8 cellular contexts compared by ENCODE assay signal in the genomic region with DNA sequence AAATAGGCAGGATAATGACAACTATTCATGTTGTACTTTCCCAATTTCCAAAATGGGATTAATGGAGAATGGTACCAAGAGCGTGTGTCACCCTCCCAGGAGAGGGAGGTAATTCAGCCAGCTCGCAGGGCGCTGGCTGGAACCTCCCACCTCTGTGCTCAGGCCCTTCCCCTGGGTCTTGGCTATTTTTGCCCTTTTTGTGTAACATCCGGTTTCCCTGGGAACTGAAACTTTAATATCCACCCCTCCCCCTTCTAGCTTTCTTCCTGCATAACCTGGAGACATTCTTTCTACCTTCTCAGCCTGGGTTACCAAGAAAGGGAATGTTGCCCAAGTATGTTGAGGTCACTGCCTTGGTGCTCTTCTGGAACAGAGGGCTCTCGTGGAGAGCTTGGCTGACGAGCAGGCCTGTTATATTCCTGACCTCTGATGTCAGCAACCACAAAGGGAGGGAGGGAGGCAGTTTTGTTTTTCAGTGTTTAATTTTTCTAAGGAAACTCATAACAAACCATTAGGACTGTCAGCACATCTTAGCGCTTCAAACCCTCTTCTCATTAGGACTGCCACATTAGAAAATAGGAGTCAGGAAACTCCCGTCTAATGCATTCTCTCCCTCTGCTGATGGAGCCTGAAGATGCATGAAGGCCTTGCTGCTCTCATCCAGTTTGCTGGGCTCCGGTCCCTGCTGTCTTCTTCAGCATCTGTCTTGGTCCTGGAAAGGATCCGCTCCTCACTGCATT. TPM values are rescaled to one million over a fixed set of nuclear protein-coding genes. Genes with fewer than 3 reads are reported as not detected.
DNase-seq lines count a peak whose midpoint lies in the region; ATAC-seq and TF ChIP-seq lines count a peak whose summit lies in the region.

No MANE protein-coding gene starts in this region.

- H3K36me3 ChIP-seq in PC-3 (ENCODE audit: low read depth, low read length) (no peaks in the 10 kb centered on the region), esophagus muscularis mucosa (peaks cover 0 to 10% (median 0%) of the 10 kb centered on the region in 4 donors)

- in situ Hi-C loops in GM13977 (cut with MboI; ENCODE audit: low pct_unique_long_range_greater_than_20kb, low sequenced_read_pairs, unreplicated experiment), result no loop called here

- no peak overlapping the region for H3K9ac ChIP-seq in PC-3 (ENCODE audit: low read length)

- no TSS peak for BruUV-seq in PC-3 (replicated peaks; lab: Mats Ljungman, UMichigan)

- TF ChIP-seq CTCF in GM13977 (IDR thresholded peaks at IDR 0.05; ENCODE audit: extremely low read depth, insufficient read depth, missing control alignments), result no peak
- TF ChIP-seq CTCF in PC-3 (conservative IDR thresholded peaks at IDR 0.05; ENCODE audit: low read depth, low read length), result no peak
- TF ChIP-seq CTCF in esophagus muscularis mucosa (IDR thresholded peaks at IDR 0.05), result peak; percentile 17 to 33 (median 30)
- no peak for TF ChIP-seq CTCF in omental fat pad (IDR thresholded peaks at IDR 0.05)
- no peak for TF ChIP-seq CTCF in endothelial cell (IDR thresholded peaks at IDR 0.05; ENCODE audit: unreplicated experiment)

- intact Hi-C loops in PC-3 (cut with micrococcal nuclease), result no loop called here
- intact Hi-C loops in esophagus muscularis mucosa (cut with DNase I), result no loop called here

- 22% methylated on average over 9 of the region's 10 CpGs for WGBS in esophagus muscularis mucosa

- peak overlapping the region; percentile 5 for H3K4me2 ChIP-seq in PC-3 (ENCODE audit: low read length)

- peaks cover 38% of the 10 kb centered on the region for H3K4me1 ChIP-seq in PC-3 (ENCODE audit: insufficient read depth, low read length)
- peaks cover 66 to 75% (median 71%) of the 10 kb centered on the region in 4 donors for H3K4me1 ChIP-seq in esophagus muscularis mucosa

- H3K4me3 Mint-ChIP-seq in endothelial cell (ENCODE audit: unreplicated experiment), result no peak overlapping the region

- ATAC-seq in HG02763 (IDR thresholded peaks at IDR 0.05; ENCODE audit: unreplicated experiment) (peak; percentile 77), PC-3 (peak; percentile 36), omental fat pad (ENCODE audit: low FRiP score) (peak; percentile 92)

- peaks cover 4% of the 10 kb centered on the region for H3K27me3 Mint-ChIP-seq in endothelial cell (ENCODE audit: unreplicated experiment)

- no peak overlapping the region for H3K4me3 ChIP-seq in PC-3 (ENCODE audit: low read length)
- H3K4me3 ChIP-seq in esophagus muscularis mucosa, result peak overlapping the region in 1 of 4 donors; percentile 17

- no peaks in the 10 kb centered on the region for H3K9me3 ChIP-seq in PC-3 (ENCODE audit: low read length)
- no peaks in the 10 kb centered on the region for H3K9me3 ChIP-seq in esophagus muscularis mucosa

- no peaks in the 10 kb centered on the region for H3K79me2 ChIP-seq in PC-3 (ENCODE audit: low read length)

- H3F3A ChIP-seq in PC-3 (ENCODE audit: low read length, unreplicated experiment), result no peaks in the 10 kb centered on the region

- no peaks in the 10 kb centered on the region for H3K9me2 ChIP-seq in PC-3 (replicated peaks; ENCODE audit: low read length)

- H4K20me1 ChIP-seq in PC-3 (ENCODE audit: low read length), result no peaks in the 10 kb centered on the region

- H2AFZ ChIP-seq in PC-3 (ENCODE audit: low read length), result 0 out of 2 replicates have a peak overlapping the region, but pooled peaks have one; percentile 3

- H3K27ac ChIP-seq in PC-3 (ENCODE audit: low read length) (peak overlapping the region; percentile 40), esophagus muscularis mucosa (replicated peaks in 1 of 4) (peak overlapping the region; percentile 89 to 95 (median 91))

- H3K4me1 Mint-ChIP-seq in endothelial cell (ENCODE audit: unreplicated experiment), result peaks cover 21% of the 10 kb centered on the region

- H3K27ac Mint-ChIP-seq in endothelial cell (ENCODE audit: unreplicated experiment), result no peak overlapping the region

- peak; percentile 76 for DNase-seq in GM13977 (ENCODE audit: low spot score)
- DNase-seq in PC-3, result peak; percentile 82
- no peak for DNase-seq in esophagus muscularis mucosa (ENCODE audit: extremely low spot score)
- no peak for DNase-seq in omental fat pad (ENCODE audit: low spot score)
- no peak for DNase-seq in cerebellum (ENCODE audit: low spot score)
- DNase-seq in endothelial cell (ENCODE audit: low spot score), result no peak
- no peak for DNase-seq in NCI-H345 treated with DMSO at 0.1 percent for 48 hours (lab: John Stamatoyannopoulos, UW; ENCODE audit: unreplicated experiment)

- H3K27me3 ChIP-seq in PC-3 (ENCODE audit: low read length) (no peaks in the 10 kb centered on the region), esophagus muscularis mucosa (no peaks in the 10 kb centered on the region)

- TF ChIP-seq EP300 in esophagus muscularis mucosa (IDR thresholded peaks at IDR 0.05), result peak; percentile 84

- H3K9me3 Mint-ChIP-seq in endothelial cell (ENCODE audit: unreplicated experiment), result no peaks in the 10 kb centered on the region

- CTCF ChIA-PET in PC-3 (lab: Charles Lee), result no interaction called here

- no peaks in the 10 kb centered on the region for H3K36me3 Mint-ChIP-seq in endothelial cell (ENCODE audit: low read depth, unreplicated experiment)

- POLR2A ChIA-PET in PC-3 (lab: Charles Lee; ENCODE audit: unreplicated experiment), result no interaction called here

- no peak for TF ChIP-seq POLR2A in esophagus muscularis mucosa (IDR thresholded peaks at IDR 0.05; ENCODE audit: low read depth)

RNA-seq across cellular contexts. Expression of gene ITGB3, which starts 25.6 kb away (rescaled TPM):
- 0.36 and 0.69 TPM in 2 replicates for total RNA-seq in PC-3 (2014; rRNA removed)
- total RNA-seq in esophagus muscularis mucosa, result 10 to 100 TPM; 48.6 to 61.5 (median 54.9) TPM
- 10 to 100 TPM; 12.1 to 72.9 (median 17.5) TPM for total RNA-seq in omental fat pad
- total RNA-seq in cerebellum, result 1.6 TPM
- total RNA-seq in endothelial cell (ENCODE audit: unreplicated experiment), result not detected

RNA-seq across cellular contexts. Expression of gene EFCAB13, which starts 44.5 kb away (rescaled TPM):
- total RNA-seq in PC-3 (2014; rRNA removed), result 1.2 and 2.7 TPM in 2 replicates
- total RNA-seq in esophagus muscularis mucosa, result 10 to 100 TPM in 1 of 4 donors, 1 to 10 TPM in 3; 4.0 to 12.9 (median 7.1) TPM
- 10 to 100 TPM in 1 of 4 donors, 1 to 10 TPM in 3; 3.3 to 17.2 (median 6.2) TPM for total RNA-seq in omental fat pad
- 7.4 TPM for total RNA-seq in cerebellum
- total RNA-seq in endothelial cell (ENCODE audit: unreplicated experiment), result 4.6 TPM

Comparison
In these comparisons a context has a peak if more than half of its experiments do, and no peak if none do; other contexts are left out.
1. DNase-seq: peak in GM13977 (single experiment) and PC-3 (single experiment); none in esophagus muscularis mucosa (single experiment), omental fat pad (single experiment), cerebellum (single experiment), endothelial cell (single experiment) and NCI-H345 treated with DMSO at 0.1 percent for 48 hours (single experiment).
2. CTCF ChIP-seq: peak in esophagus muscularis mucosa (3 of 3); none in GM13977 (single experiment), PC-3 (single experiment), omental fat pad (0 of 3) and endothelial cell (single experiment).
3. ATAC-seq: peak in every context shown above with its lines; median percentile 92 in omental fat pad; 77 in HG02763; 36 in PC-3.